30 cellular contexts compared by ENCODE assay signal in genomic region chr19:23949611-23950010, GRCh38.
"Had no signal": no experiment of that assay in that cellular context is flagged by ENCODE, and none has a peak within 500 bp of the region (broad histone marks: within the 10 kb centered on the region; RNA-seq: fewer than 3 reads in every experiment).

No MANE protein-coding gene starts in this region.

- H3K9me3 ChIP-seq: prostate gland, thoracic aorta, upper lobe of right lung, uterus had no signal

- H3K36me3 ChIP-seq: heart right ventricle, prostate gland, sigmoid colon, thoracic aorta, tibial nerve, upper lobe of right lung, uterus had no signal

- ATAC-seq: esophagus mucosa; heart right ventricle; left lobe of liver; mucosa of descending colon; naive thymus-derived CD8-positive, alpha-beta T cell; right cardiac atrium; stimulated activated naive B cell treated with anti-CD40 and anti-IgM and Interleukin-4, amounts not matched to agents 10 μg/mL and 1 μg/mL and 100 μg/mL, for 72 hours; upper lobe of right lung had no signal

- DNase-seq: caudate nucleus; cerebellar nuclear complex; dorsolateral prefrontal cortex; effector CD4-positive, alpha-beta T cell; foreskin melanocyte; glutamatergic neuron; heart right ventricle; hippocampal formation; immature natural killer cell; mucosa of descending colon; naive thymus-derived CD8-positive, alpha-beta T cell; nephron progenitor cell; nucleus accumbens; right cardiac atrium; sigmoid colon; stimulated activated CD4-positive, alpha-beta T cell treated with anti-CD3 and anti-CD28 coated beads, Interleukin-15, amount 100 ng/mL, for 24 hours; stimulated activated CD4-positive, alpha-beta T cell treated with anti-CD3 and anti-CD28 coated beads, Interleukin-2, amount 100 ng/mL, for 48 hours; stimulated activated naive B cell treated with anti-CD40 and anti-IgM and Interleukin-4, amounts not matched to agents 10 μg/mL and 1 μg/mL and 100 μg/mL, for 72 hours; upper lobe of right lung; uterus had no signal

- H3K27me3 ChIP-seq: dorsolateral prefrontal cortex, heart right ventricle, sigmoid colon, tibial nerve, upper lobe of right lung, uterus had no signal

- H3K4me1 ChIP-seq: heart right ventricle, prostate gland, sigmoid colon, tibial nerve, upper lobe of right lung, uterus had no signal

- H3K27ac ChIP-seq: dorsolateral prefrontal cortex, epithelial cell of prostate, heart right ventricle, prostate gland, sigmoid colon, skin epidermis, thoracic aorta, tibial nerve, upper lobe of right lung, uterus had no signal

- H3K4me3 ChIP-seq: dorsolateral prefrontal cortex, heart right ventricle, lung, mucosa of descending colon, prostate gland, sigmoid colon, skin epidermis, thoracic aorta, tibial nerve, upper lobe of right lung, uterus had no signal

- FAIRE-seq: colon, keratinocyte had no signal
